ENCODE assay signal across 30 cellular contexts in genomic region chr5:31075981-31076380, GRCh38.
"Had no signal": no experiment of that assay in that cellular context is flagged by ENCODE, and none has a peak within 500 bp of the region (broad histone marks: within the 10 kb centered on the region; RNA-seq: fewer than 3 reads in every experiment).

No MANE protein-coding gene starts in this region.

- H3K36me3 ChIP-seq: ascending aorta, esophagus muscularis mucosa, gastrocnemius medialis, heart left ventricle had no signal

- H3K27me3 Mint-ChIP-seq: activated CD4-positive, alpha-beta memory T cell treated with anti-CD3 and anti-CD28 coated beads for 36 hours; activated CD4-positive, alpha-beta T cell treated with anti-CD3 and anti-CD28 coated beads for 36 hours; activated CD4-positive, alpha-beta T cell treated with anti-CD3 and anti-CD28 coated beads, Interleukin-2, amount 10 ng/mL, durations not matched to agents 24 days and 14 days; activated naive CD4-positive, alpha-beta T cell treated with anti-CD3 and anti-CD28 coated beads, Interleukin-2, amount 10 ng/mL, durations not matched to agents 7 days and 5 days; activated naive CD8-positive, alpha-beta T cell treated with anti-CD3 and anti-CD28 coated beads, Interleukin-2, amount 10 ng/mL, durations not matched to agents 7 days and 5 days; activated T-cell treated with anti-CD3 and anti-CD28 coated beads, Interleukin-2, amount 50 U/mL, for 24 hours; central memory CD8-positive, alpha-beta T cell; dendritic cell treated with granulocyte-macrophage colony-stimulating factor and Interleukin-4, amounts not matched to agents 40 ng/mL and 50 ng/mL, for 4 days had no signal

- DNase-seq: activated CD4-positive, alpha-beta memory T cell treated with anti-CD3 and anti-CD28 coated beads for 36 hours; activated CD4-positive, alpha-beta T cell treated with anti-CD3 and anti-CD28 coated beads for 36 hours; activated CD4-positive, alpha-beta T cell treated with anti-CD3 and anti-CD28 coated beads, Interleukin-2, amount 10 ng/mL, durations not matched to agents 24 days and 14 days; activated CD4-positive, CD25-positive, alpha-beta regulatory T cell; activated CD4-positive, CD25-positive, alpha-beta regulatory T cell treated with anti-CD3 and anti-CD28 coated beads, Interleukin-2, amount 50 U/mL, for 72 hours; activated CD8-positive, alpha-beta memory T cell treated with anti-CD3 and anti-CD28 coated beads, Interleukin-2, amount 50 U/mL, for 48 hours; activated gamma-delta T cell; activated naive CD4-positive, alpha-beta T cell; activated naive CD4-positive, alpha-beta T cell treated with anti-CD3 and anti-CD28 coated beads, Interleukin-2, amount 10 ng/mL, durations not matched to agents 7 days and 5 days; activated naive CD8-positive, alpha-beta T cell treated with anti-CD3 and anti-CD28 coated beads, Interleukin-2, amount 10 ng/mL, durations not matched to agents 7 days and 5 days; activated T-cell treated with anti-CD3 and anti-CD28 coated beads for 4 hours; activated T-cell treated with anti-CD3 and anti-CD28 coated beads, Interleukin-2, amount 50 U/mL, for 24 hours; activated T-cell treated with anti-CD3 and anti-CD28 coated beads, Interleukin-2, amount 50 U/mL, for 72 hours; dorsolateral prefrontal cortex; effector memory CD4-positive, alpha-beta T cell; endodermal cell; erythroblast; foreskin keratinocyte; gastrocnemius medialis; glutamatergic neuron; heart left ventricle; T-helper 2 cell had no signal

- H3K4me1 Mint-ChIP-seq: activated CD4-positive, alpha-beta T cell treated with anti-CD3 and anti-CD28 coated beads for 36 hours; activated CD4-positive, alpha-beta T cell treated with anti-CD3 and anti-CD28 coated beads, Interleukin-2, amount 10 ng/mL, durations not matched to agents 24 days and 14 days; activated naive CD4-positive, alpha-beta T cell treated with anti-CD3 and anti-CD28 coated beads, Interleukin-2, amount 10 ng/mL, durations not matched to agents 7 days and 5 days; activated naive CD8-positive, alpha-beta T cell treated with anti-CD3 and anti-CD28 coated beads, Interleukin-2, amount 10 ng/mL, durations not matched to agents 7 days and 5 days; central memory CD8-positive, alpha-beta T cell had no signal

- H3K27me3 ChIP-seq: ascending aorta, esophagus muscularis mucosa, foreskin keratinocyte, gastrocnemius medialis, heart left ventricle had no signal

- H3K9me3 Mint-ChIP-seq: activated CD4-positive, alpha-beta memory T cell treated with anti-CD3 and anti-CD28 coated beads for 36 hours; activated CD4-positive, alpha-beta T cell treated with anti-CD3 and anti-CD28 coated beads, Interleukin-2, amount 10 ng/mL, durations not matched to agents 24 days and 14 days had no signal

- H3K9me3 ChIP-seq: ascending aorta, esophagus muscularis mucosa, gastrocnemius medialis, heart left ventricle had no signal

- H3K27ac Mint-ChIP-seq: activated CD4-positive, alpha-beta memory T cell treated with anti-CD3 and anti-CD28 coated beads for 36 hours; activated CD4-positive, alpha-beta T cell treated with anti-CD3 and anti-CD28 coated beads for 36 hours; activated CD4-positive, alpha-beta T cell treated with anti-CD3 and anti-CD28 coated beads, Interleukin-2, amount 10 ng/mL, durations not matched to agents 24 days and 14 days; activated naive CD4-positive, alpha-beta T cell treated with anti-CD3 and anti-CD28 coated beads, Interleukin-2, amount 10 ng/mL, durations not matched to agents 7 days and 5 days; activated naive CD4-positive, alpha-beta T cell treated with anti-CD3 and anti-CD28 coated beads, Interleukin-2, amount 50 U/mL, for 72 hours; activated naive CD8-positive, alpha-beta T cell treated with anti-CD3 and anti-CD28 coated beads, Interleukin-2, amount 10 ng/mL, durations not matched to agents 7 days and 5 days; activated T-cell treated with anti-CD3 and anti-CD28 coated beads, Interleukin-2, amount 50 U/mL, for 24 hours; activated T-cell treated with anti-CD3 and anti-CD28 coated beads, Interleukin-2, amount 50 U/mL, for 72 hours; brain; dendritic cell treated with granulocyte-macrophage colony-stimulating factor and Interleukin-4, amounts not matched to agents 40 ng/mL and 50 ng/mL, for 4 days; endodermal cell had no signal

- H3K4me3 Mint-ChIP-seq: activated CD4-positive, alpha-beta memory T cell treated with anti-CD3 and anti-CD28 coated beads for 36 hours; activated CD4-positive, alpha-beta T cell treated with anti-CD3 and anti-CD28 coated beads for 36 hours; activated CD4-positive, alpha-beta T cell treated with anti-CD3 and anti-CD28 coated beads, Interleukin-2, amount 10 ng/mL, durations not matched to agents 24 days and 14 days; activated naive CD4-positive, alpha-beta T cell treated with anti-CD3 and anti-CD28 coated beads, Interleukin-2, amount 10 ng/mL, durations not matched to agents 7 days and 5 days; activated naive CD8-positive, alpha-beta T cell treated with anti-CD3 and anti-CD28 coated beads, Interleukin-2, amount 10 ng/mL, durations not matched to agents 7 days and 5 days; activated T-cell treated with anti-CD3 and anti-CD28 coated beads, Interleukin-2, amount 50 U/mL, for 24 hours; activated T-cell treated with anti-CD3 and anti-CD28 coated beads, Interleukin-2, amount 50 U/mL, for 72 hours; brain; central memory CD8-positive, alpha-beta T cell; dendritic cell treated with granulocyte-macrophage colony-stimulating factor and Interleukin-4, amounts not matched to agents 40 ng/mL and 50 ng/mL, for 4 days; endodermal cell had no signal

- H3K4me3 ChIP-seq: ascending aorta, coronary artery, dorsolateral prefrontal cortex, esophagus muscularis mucosa, gastrocnemius medialis, heart left ventricle had no signal

- H3K27ac ChIP-seq: ascending aorta, coronary artery, dorsolateral prefrontal cortex, esophagus muscularis mucosa, foreskin keratinocyte, gastrocnemius medialis, heart left ventricle had no signal

- H3K4me1 ChIP-seq: ascending aorta, foreskin keratinocyte, gastrocnemius medialis had no signal

- H3K36me3 Mint-ChIP-seq: activated CD4-positive, alpha-beta memory T cell treated with anti-CD3 and anti-CD28 coated beads for 36 hours; activated naive CD4-positive, alpha-beta T cell treated with anti-CD3 and anti-CD28 coated beads, Interleukin-2, amount 10 ng/mL, durations not matched to agents 7 days and 5 days; activated naive CD4-positive, alpha-beta T cell treated with anti-CD3 and anti-CD28 coated beads, Interleukin-2, amount 50 U/mL, for 72 hours; activated naive CD8-positive, alpha-beta T cell treated with anti-CD3 and anti-CD28 coated beads, Interleukin-2, amount 10 ng/mL, durations not matched to agents 7 days and 5 days; brain had no signal

- FAIRE-seq: bronchial epithelial cell had no signal
